ENCODE assay signal across 1 cellular context in the genomic region with DNA sequence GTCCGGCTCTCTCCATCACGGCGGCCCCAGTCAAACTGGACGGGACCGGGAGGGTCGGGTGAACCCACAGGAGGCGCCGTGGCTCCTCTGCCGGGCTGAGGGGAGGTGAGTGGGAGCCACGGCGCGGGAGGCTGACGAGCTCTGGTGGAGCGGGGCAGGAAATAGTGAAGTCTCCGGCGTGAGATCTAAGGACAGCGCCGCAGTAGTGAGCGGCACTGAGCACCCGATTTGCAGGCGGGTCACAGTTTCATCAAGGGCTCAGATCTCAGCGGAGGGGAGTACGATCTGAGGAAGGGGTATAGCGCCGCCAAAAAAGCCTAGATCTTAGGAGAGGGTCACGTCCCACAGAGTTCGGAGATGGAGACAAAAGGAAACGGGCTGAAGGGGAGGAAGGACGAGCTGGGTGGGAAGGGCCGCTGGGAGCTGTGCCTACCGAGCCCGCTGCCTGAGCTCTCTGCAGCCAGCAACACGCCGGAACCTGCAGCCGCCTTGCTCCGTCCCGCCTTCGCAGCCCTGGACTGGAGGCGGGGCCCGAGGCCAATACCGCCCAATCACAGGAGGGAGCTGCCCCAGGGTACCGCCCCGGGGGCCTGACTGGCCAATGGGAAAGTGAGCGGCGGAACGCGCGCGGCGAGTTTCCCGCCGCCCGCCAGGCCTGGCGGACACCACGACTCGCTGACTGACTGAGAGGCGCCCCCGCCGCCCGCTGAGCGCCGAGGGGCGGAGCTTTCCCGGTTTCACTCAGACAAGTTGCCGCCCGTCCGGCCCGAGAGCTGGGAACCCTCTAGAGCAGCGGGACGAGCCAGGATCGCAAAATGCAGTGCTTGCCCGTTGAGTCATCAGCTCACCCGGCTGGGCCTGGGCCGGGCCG.
TF ChIP-seq lines count a peak whose summit lies in the region.

No MANE protein-coding gene starts in this region.

TF ChIP-seq in IMR-90, 13 proteins besides CTCF, POLR2A, EP300 and RAD21 (continued from another document):
- TF ChIP-seq RFX5 (IDR thresholded peaks at IDR 0.05; ENCODE audit: low read depth, low read length) (no peak), MXI1 (IDR thresholded peaks at IDR 0.05; ENCODE audit: borderline replicate concordance, low read depth, low read length) (peak; percentile 49; the same call in 1 of the 2 replicates), NFE2L2 (IDR thresholded peaks at IDR 0.05; ENCODE audit: low read depth, low read length) (no peak), MAZ (IDR thresholded peaks at IDR 0.05; ENCODE audit: borderline replicate concordance, low read depth, low read length) (peak; percentile 64; the same call in 1 of the 2 replicates), CHD1 (IDR thresholded peaks at IDR 0.05; ENCODE audit: low read depth, low read length) (0 out of 2 replicates have a peak, but pooled peaks have one; percentile 24), MAFK (IDR thresholded peaks at IDR 0.05; ENCODE audit: low read depth, low read length) (no peak), FOS (IDR thresholded peaks at IDR 0.05; ENCODE audit: low read depth, low read length) (peak; percentile 38; the same call in 1 of the 2 replicates)
- TF ChIP-seq, protein P1, sequence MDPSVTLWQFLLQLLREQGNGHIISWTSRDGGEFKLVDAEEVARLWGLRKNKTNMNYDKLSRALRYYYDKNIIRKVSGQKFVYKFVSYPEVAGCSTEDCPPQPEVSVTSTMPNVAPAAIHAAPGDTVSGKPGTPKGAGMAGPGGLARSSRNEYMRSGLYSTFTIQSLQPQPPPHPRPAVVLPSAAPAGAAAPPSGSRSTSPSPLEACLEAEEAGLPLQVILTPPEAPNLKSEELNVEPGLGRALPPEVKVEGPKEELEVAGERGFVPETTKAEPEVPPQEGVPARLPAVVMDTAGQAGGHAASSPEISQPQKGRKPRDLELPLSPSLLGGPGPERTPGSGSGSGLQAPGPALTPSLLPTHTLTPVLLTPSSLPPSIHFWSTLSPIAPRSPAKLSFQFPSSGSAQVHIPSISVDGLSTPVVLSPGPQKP (IDR thresholded peaks at IDR 0.05; ENCODE audit: borderline replicate concordance, low read depth, low read length): no peak
